Comparison of ENCODE assay signal across 31 cellular contexts in genomic region chr2:106342801-106343200, GRCh38.
"Had no signal": no experiment of that assay in that cellular context is flagged by ENCODE, and none has a peak within 500 bp of the region (broad histone marks: within the 10 kb centered on the region; RNA-seq: fewer than 3 reads in every experiment).

No MANE protein-coding gene starts in this region.

- H3K4me1 ChIP-seq: heart right ventricle, parathyroid adenoma, psoas muscle, sigmoid colon, thyroid gland, upper lobe of right lung had no signal

- H3K4me3 Mint-ChIP-seq: activated B cell treated with CpG ODN at 0.5 μM for 24 hours; activated CD8-positive, alpha-beta T cell treated with anti-CD3 and anti-CD28 coated beads for 36 hours; activated T-cell treated with anti-CD3 and anti-CD28 coated beads, Interleukin-2, amount 50 U/mL, for 4 hours; activated T-helper 17 cell treated with anti-CD3 and anti-CD28 coated beads, Interleukin-2, amount 50 U/mL, for 72 hours; naive B cell; stimulated activated memory B cell treated with anti-CD40 and anti-IgM and Interleukin-4, amounts not matched to agents 10 μg/mL and 1 μg/mL and 100 μg/mL, for 72 hours; stimulated activated naive CD8-positive, alpha-beta T cell treated with anti-CD3 and anti-CD28 coated beads, Interleukin-15, amount 100 ng/mL, for 72 hours; T-helper 2 cell treated with Interferon-gamma antibody and Interleukin-4, amounts not matched to agents 5 μg/mL and 100 μg/mL, for 36 hours had no signal

- FAIRE-seq: astrocyte, endothelial cell of umbilical vein had no signal

- H3K36me3 ChIP-seq: brain microvascular endothelial cell, heart right ventricle, left ventricle myocardium inferior, sigmoid colon, thyroid gland, upper lobe of right lung had no signal

- ATAC-seq: activated CD8-positive, alpha-beta T cell treated with anti-CD3 and anti-CD28 coated beads for 36 hours; activated T-cell treated with anti-CD3 and anti-CD28 coated beads, Interleukin-2, amount 50 U/mL, for 4 hours; activated T-helper 17 cell treated with anti-CD3 and anti-CD28 coated beads, Interleukin-2, amount 50 U/mL, for 72 hours; heart right ventricle; psoas muscle; stimulated activated memory B cell treated with anti-CD40 and anti-IgM and Interleukin-4, amounts not matched to agents 10 μg/mL and 1 μg/mL and 100 μg/mL, for 72 hours; stimulated activated naive CD8-positive, alpha-beta T cell treated with anti-CD3 and anti-CD28 coated beads, Interleukin-15, amount 100 ng/mL, for 72 hours had no signal

- H3K4me1 Mint-ChIP-seq: activated B cell treated with CpG ODN at 0.5 μM for 24 hours; activated T-helper 17 cell treated with anti-CD3 and anti-CD28 coated beads, Interleukin-2, amount 50 U/mL, for 72 hours; naive B cell; stimulated activated memory B cell treated with anti-CD40 and anti-IgM and Interleukin-4, amounts not matched to agents 10 μg/mL and 1 μg/mL and 100 μg/mL, for 72 hours; stimulated activated naive CD8-positive, alpha-beta T cell treated with anti-CD3 and anti-CD28 coated beads, Interleukin-15, amount 100 ng/mL, for 72 hours had no signal

- H3K9me3 ChIP-seq: psoas muscle, sigmoid colon, thyroid gland, upper lobe of right lung had no signal

- H3K9me3 Mint-ChIP-seq: activated B cell treated with CpG ODN at 0.5 μM for 24 hours; activated T-helper 17 cell treated with anti-CD3 and anti-CD28 coated beads, Interleukin-2, amount 50 U/mL, for 72 hours; stimulated activated memory B cell treated with anti-CD40 and anti-IgM and Interleukin-4, amounts not matched to agents 10 μg/mL and 1 μg/mL and 100 μg/mL, for 72 hours; stimulated activated naive CD8-positive, alpha-beta T cell treated with anti-CD3 and anti-CD28 coated beads, Interleukin-15, amount 100 ng/mL, for 72 hours; T-helper 2 cell treated with Interferon-gamma antibody and Interleukin-4, amounts not matched to agents 5 μg/mL and 100 μg/mL, for 36 hours had no signal

- H3K9ac ChIP-seq: parathyroid adenoma had no signal

- H3K27me3 Mint-ChIP-seq: activated B cell treated with CpG ODN at 0.5 μM for 24 hours; activated CD8-positive, alpha-beta T cell treated with anti-CD3 and anti-CD28 coated beads for 36 hours; activated T-helper 17 cell treated with anti-CD3 and anti-CD28 coated beads, Interleukin-2, amount 50 U/mL, for 72 hours; stimulated activated memory B cell treated with anti-CD40 and anti-IgM and Interleukin-4, amounts not matched to agents 10 μg/mL and 1 μg/mL and 100 μg/mL, for 72 hours; stimulated activated naive CD8-positive, alpha-beta T cell treated with anti-CD3 and anti-CD28 coated beads, Interleukin-15, amount 100 ng/mL, for 72 hours had no signal

- H3K27me3 ChIP-seq: brain microvascular endothelial cell, heart right ventricle, sigmoid colon, thyroid gland, upper lobe of right lung had no signal

- H3K27ac Mint-ChIP-seq: activated B cell treated with CpG ODN at 0.5 μM for 24 hours; activated CD8-positive, alpha-beta T cell treated with anti-CD3 and anti-CD28 coated beads for 36 hours; activated T-helper 17 cell treated with anti-CD3 and anti-CD28 coated beads, Interleukin-2, amount 50 U/mL, for 72 hours; naive B cell; stimulated activated memory B cell treated with anti-CD40 and anti-IgM and Interleukin-4, amounts not matched to agents 10 μg/mL and 1 μg/mL and 100 μg/mL, for 72 hours; stimulated activated naive CD8-positive, alpha-beta T cell treated with anti-CD3 and anti-CD28 coated beads, Interleukin-15, amount 100 ng/mL, for 72 hours; T-helper 2 cell treated with Interferon-gamma antibody and Interleukin-4, amounts not matched to agents 5 μg/mL and 100 μg/mL, for 36 hours had no signal

- H3K27ac ChIP-seq: brain microvascular endothelial cell, heart right ventricle, left ventricle myocardium inferior, parathyroid adenoma, psoas muscle, sigmoid colon, thyroid gland, upper lobe of right lung had no signal

- H3K79me2 ChIP-seq: parathyroid adenoma had no signal

- H3K4me3 ChIP-seq: heart right ventricle, left ventricle myocardium inferior, lung, psoas muscle, sigmoid colon, smooth muscle cell, thyroid gland, upper lobe of right lung had no signal

- DNase-seq: activated B cell treated with CpG ODN at 0.5 μM for 24 hours; activated CD4-positive, alpha-beta T cell treated with anti-CD3 and anti-CD28 coated beads, Interleukin-2, amount 50 U/mL, for 1 hour; activated CD8-positive, alpha-beta T cell treated with anti-CD3 and anti-CD28 coated beads for 36 hours; activated gamma-delta T cell treated with Interleukin-2 at 50 U/mL for 16 hours; activated naive CD4-positive, alpha-beta T cell treated with anti-CD3 and anti-CD28 coated beads, Interleukin-2, amount 50 U/mL, for 16 hours; activated T-cell treated with anti-CD3 and anti-CD28 coated beads, Interleukin-2, amount 50 U/mL, for 4 hours; amniotic stem cell; brain microvascular endothelial cell; cortex of kidney; foreskin fibroblast; heart right ventricle; left ventricle myocardium inferior; naive B cell; nucleus accumbens; psoas muscle; sigmoid colon; stimulated activated CD4-positive, alpha-beta T cell treated with anti-CD3 and anti-CD28 coated beads, Interleukin-1b, Interleukin-23, amount 100 ng/mL, for 48 hours; stimulated activated CD4-positive, alpha-beta T cell treated with anti-CD3 and anti-CD28 coated beads, Interleukin-4, amount 100 ng/mL, for 4 hours; stimulated activated CD8-positive, alpha-beta memory T cell treated with anti-CD3 and anti-CD28 coated beads, Interleukin-4, amount 100 ng/mL, for 48 hours; stimulated activated naive CD8-positive, alpha-beta T cell treated with anti-CD3 and anti-CD28 coated beads, Interleukin-15, amount 100 ng/mL, for 72 hours; substantia nigra; thyroid gland; upper lobe of right lung had no signal

- H2AFZ ChIP-seq: parathyroid adenoma had no signal

- H3K4me2 ChIP-seq: smooth muscle cell had no signal

- H3K36me3 Mint-ChIP-seq: naive B cell; stimulated activated memory B cell treated with anti-CD40 and anti-IgM and Interleukin-4, amounts not matched to agents 10 μg/mL and 1 μg/mL and 100 μg/mL, for 72 hours had no signal
